1 cellular context compared by ENCODE assay signal in the genomic region with DNA sequence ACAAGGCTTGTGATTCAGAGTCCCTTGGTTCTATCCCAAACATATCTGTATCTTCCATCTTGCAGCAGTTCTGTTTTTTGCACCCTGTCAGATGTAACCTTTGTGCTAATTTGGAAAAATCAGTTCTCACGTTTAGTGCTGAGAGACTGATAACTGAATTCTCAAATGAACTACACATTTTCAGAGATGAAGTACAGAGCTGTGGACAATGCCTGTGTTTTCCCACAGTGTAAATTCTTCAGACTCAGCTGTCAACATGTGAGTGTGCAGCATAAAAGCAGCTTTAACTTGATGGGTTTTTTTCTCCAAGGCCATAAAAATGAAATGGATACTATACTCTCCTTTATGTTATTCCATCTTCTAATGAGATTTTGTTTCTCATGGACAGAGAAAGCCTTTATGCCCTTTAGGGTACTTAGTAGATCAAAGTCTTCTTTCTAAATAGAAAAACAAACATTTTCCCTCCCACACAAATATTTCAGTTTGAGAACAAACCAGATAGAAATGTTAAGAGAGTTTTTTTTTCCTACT.
TF ChIP-seq lines count a peak whose summit lies in the region.

No MANE protein-coding gene starts in this region.

TF ChIP-seq in HepG2, 621 proteins besides CTCF, POLR2A, EP300 and RAD21 (continues in another document):
- TF ChIP-seq FOXP1 (IDR thresholded peaks at IDR 0.05) (no peak), FOXP1 (CRISPR knock-in tag; IDR thresholded peaks at IDR 0.05) (peak; percentile 64; the same call in 1 of the 2 replicates), SOX5 (CRISPR knock-in tag; IDR thresholded peaks at IDR 0.05; ENCODE audit: borderline replicate concordance) (peak; percentile 78), FOXA3 (CRISPR knock-in tag; IDR thresholded peaks at IDR 0.05) (peak; percentile 68), ZEB1 (IDR thresholded peaks at IDR 0.05; ENCODE audit: insufficient replicate concordance, low read depth) (no peak), HMG20A (CRISPR knock-in tag; IDR thresholded peaks at IDR 0.05; ENCODE audit: borderline replicate concordance) (peak; percentile 58), FOXO1 (CRISPR knock-in tag; IDR thresholded peaks at IDR 0.05) (peak; percentile 58; the same call in 1 of the 2 replicates), TEAD2 (CRISPR knock-in tag; IDR thresholded peaks at IDR 0.05) (no peak), KLF13 (CRISPR knock-in tag; IDR thresholded peaks at IDR 0.05) (no peak), CREM (IDR thresholded peaks at IDR 0.05) (peak; percentile 40; the same call in 1 of the 2 replicates), CREM (CRISPR knock-in tag; IDR thresholded peaks at IDR 0.05) (no peak), ZNF773 (CRISPR knock-in tag; IDR thresholded peaks at IDR 0.05; ENCODE audit: borderline replicate concordance) (no peak), HOXD1 (CRISPR knock-in tag; IDR thresholded peaks at IDR 0.05) (no peak), MAF1 (CRISPR knock-in tag; IDR thresholded peaks at IDR 0.05; ENCODE audit: borderline replicate concordance) (no peak), RARA (CRISPR knock-in tag; IDR thresholded peaks at IDR 0.05) (peak; percentile 19; the same call in 1 of the 2 replicates), ZIK1 (CRISPR knock-in tag; IDR thresholded peaks at IDR 0.05; ENCODE audit: borderline replicate concordance, low read depth) (no peak), ZNF550 (CRISPR knock-in tag; IDR thresholded peaks at IDR 0.05; ENCODE audit: borderline replicate concordance) (no peak), TEAD3 (CRISPR knock-in tag; optimal IDR thresholded peaks at IDR 0.05; ENCODE audit: borderline replicate concordance) (peak; percentile 41), SOX6 (IDR thresholded peaks at IDR 0.05) (no peak), SOX6 (CRISPR knock-in tag; IDR thresholded peaks at IDR 0.05) (peak; percentile 77), SIX1 (CRISPR knock-in tag; IDR thresholded peaks at IDR 0.05; ENCODE audit: borderline replicate concordance) (peak; percentile 86), GFI1 (CRISPR knock-in tag; IDR thresholded peaks at IDR 0.05; ENCODE audit: borderline replicate concordance) (0 out of 2 replicates have a peak, but pooled peaks have one; percentile 40), GATAD2A (CRISPR knock-in tag; IDR thresholded peaks at IDR 0.05) (peak; percentile 75), NFIC (IDR thresholded peaks at IDR 0.05; ENCODE audit: low read length) (peak; percentile 68; the same call in 1 of the 2 replicates), ZNF607 (CRISPR knock-in tag; IDR thresholded peaks at IDR 0.05; ENCODE audit: borderline replicate concordance) (no peak), MEF2D (CRISPR knock-in tag; IDR thresholded peaks at IDR 0.05) (no peak), FOXA1 (IDR thresholded peaks at IDR 0.05) (no peak), FOXA1 (CRISPR knock-in tag; IDR thresholded peaks at IDR 0.05) (peak; percentile 66; the same call in 1 of the 2 replicates), FIP1L1 (IDR thresholded peaks at IDR 0.05; ENCODE audit: borderline replicate concordance, insufficient read depth, low read depth, low read length) (no peak)
- TF ChIP-seq, protein P1, sequence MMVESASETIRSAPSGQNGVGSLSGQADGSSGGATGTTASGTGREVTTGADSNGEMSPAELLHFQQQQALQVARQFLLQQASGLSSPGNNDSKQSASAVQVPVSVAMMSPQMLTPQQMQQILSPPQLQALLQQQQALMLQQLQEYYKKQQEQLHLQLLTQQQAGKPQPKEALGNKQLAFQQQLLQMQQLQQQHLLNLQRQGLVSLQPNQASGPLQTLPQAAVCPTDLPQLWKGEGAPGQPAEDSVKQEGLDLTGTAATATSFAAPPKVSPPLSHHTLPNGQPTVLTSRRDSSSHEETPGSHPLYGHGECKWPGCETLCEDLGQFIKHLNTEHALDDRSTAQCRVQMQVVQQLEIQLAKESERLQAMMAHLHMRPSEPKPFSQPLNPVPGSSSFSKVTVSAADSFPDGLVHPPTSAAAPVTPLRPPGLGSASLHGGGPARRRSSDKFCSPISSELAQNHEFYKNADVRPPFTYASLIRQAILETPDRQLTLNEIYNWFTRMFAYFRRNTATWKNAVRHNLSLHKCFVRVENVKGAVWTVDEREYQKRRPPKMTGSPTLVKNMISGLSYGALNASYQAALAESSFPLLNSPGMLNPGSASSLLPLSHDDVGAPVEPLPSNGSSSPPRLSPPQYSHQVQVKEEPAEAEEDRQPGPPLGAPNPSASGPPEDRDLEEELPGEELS (CRISPR knock-in tag; IDR thresholded peaks at IDR 0.05): peak; percentile 37
- TF ChIP-seq, protein P2, sequence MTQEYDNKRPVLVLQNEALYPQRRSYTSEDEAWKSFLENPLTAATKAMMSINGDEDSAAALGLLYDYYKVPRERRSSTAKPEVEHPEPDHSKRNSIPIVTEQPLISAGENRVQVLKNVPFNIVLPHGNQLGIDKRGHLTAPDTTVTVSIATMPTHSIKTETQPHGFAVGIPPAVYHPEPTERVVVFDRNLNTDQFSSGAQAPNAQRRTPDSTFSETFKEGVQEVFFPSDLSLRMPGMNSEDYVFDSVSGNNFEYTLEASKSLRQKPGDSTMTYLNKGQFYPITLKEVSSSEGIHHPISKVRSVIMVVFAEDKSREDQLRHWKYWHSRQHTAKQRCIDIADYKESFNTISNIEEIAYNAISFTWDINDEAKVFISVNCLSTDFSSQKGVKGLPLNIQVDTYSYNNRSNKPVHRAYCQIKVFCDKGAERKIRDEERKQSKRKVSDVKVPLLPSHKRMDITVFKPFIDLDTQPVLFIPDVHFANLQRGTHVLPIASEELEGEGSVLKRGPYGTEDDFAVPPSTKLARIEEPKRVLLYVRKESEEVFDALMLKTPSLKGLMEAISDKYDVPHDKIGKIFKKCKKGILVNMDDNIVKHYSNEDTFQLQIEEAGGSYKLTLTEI (CRISPR knock-in tag; conservative IDR thresholded peaks at IDR 0.05): no peak
- TF ChIP-seq, protein P3, sequence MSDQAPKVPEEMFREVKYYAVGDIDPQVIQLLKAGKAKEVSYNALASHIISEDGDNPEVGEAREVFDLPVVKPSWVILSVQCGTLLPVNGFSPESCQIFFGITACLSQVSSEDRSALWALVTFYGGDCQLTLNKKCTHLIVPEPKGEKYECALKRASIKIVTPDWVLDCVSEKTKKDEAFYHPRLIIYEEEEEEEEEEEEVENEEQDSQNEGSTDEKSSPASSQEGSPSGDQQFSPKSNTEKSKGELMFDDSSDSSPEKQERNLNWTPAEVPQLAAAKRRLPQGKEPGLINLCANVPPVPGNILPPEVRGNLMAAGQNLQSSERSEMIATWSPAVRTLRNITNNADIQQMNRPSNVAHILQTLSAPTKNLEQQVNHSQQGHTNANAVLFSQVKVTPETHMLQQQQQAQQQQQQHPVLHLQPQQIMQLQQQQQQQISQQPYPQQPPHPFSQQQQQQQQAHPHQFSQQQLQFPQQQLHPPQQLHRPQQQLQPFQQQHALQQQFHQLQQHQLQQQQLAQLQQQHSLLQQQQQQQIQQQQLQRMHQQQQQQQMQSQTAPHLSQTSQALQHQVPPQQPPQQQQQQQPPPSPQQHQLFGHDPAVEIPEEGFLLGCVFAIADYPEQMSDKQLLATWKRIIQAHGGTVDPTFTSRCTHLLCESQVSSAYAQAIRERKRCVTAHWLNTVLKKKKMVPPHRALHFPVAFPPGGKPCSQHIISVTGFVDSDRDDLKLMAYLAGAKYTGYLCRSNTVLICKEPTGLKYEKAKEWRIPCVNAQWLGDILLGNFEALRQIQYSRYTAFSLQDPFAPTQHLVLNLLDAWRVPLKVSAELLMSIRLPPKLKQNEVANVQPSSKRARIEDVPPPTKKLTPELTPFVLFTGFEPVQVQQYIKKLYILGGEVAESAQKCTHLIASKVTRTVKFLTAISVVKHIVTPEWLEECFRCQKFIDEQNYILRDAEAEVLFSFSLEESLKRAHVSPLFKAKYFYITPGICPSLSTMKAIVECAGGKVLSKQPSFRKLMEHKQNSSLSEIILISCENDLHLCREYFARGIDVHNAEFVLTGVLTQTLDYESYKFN (CRISPR knock-in tag; conservative IDR thresholded peaks at IDR 0.05): peak; percentile 63
- TF ChIP-seq, protein P4, sequence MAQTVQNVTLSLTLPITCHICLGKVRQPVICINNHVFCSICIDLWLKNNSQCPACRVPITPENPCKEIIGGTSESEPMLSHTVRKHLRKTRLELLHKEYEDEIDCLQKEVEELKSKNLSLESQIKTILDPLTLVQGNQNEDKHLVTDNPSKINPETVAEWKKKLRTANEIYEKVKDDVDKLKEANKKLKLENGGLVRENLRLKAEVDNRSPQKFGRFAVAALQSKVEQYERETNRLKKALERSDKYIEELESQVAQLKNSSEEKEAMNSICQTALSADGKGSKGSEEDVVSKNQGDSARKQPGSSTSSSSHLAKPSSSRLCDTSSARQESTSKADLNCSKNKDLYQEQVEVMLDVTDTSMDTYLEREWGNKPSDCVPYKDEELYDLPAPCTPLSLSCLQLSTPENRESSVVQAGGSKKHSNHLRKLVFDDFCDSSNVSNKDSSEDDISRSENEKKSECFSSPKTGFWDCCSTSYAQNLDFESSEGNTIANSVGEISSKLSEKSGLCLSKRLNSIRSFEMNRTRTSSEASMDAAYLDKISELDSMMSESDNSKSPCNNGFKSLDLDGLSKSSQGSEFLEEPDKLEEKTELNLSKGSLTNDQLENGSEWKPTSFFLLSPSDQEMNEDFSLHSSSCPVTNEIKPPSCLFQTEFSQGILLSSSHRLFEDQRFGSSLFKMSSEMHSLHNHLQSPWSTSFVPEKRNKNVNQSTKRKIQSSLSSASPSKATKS (CRISPR knock-in tag; IDR thresholded peaks at IDR 0.05): no peak
- TF ChIP-seq, protein P5, sequence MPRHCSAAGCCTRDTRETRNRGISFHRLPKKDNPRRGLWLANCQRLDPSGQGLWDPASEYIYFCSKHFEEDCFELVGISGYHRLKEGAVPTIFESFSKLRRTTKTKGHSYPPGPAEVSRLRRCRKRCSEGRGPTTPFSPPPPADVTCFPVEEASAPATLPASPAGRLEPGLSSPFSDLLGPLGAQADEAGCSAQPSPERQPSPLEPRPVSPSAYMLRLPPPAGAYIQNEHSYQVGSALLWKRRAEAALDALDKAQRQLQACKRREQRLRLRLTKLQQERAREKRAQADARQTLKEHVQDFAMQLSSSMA (CRISPR knock-in tag; IDR thresholded peaks at IDR 0.05): no peak
- TF ChIP-seq, protein P6, sequence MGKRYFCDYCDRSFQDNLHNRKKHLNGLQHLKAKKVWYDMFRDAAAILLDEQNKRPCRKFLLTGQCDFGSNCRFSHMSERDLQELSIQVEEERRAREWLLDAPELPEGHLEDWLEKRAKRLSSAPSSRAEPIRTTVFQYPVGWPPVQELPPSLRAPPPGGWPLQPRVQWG (CRISPR knock-in tag; IDR thresholded peaks at IDR 0.05; ENCODE audit: borderline replicate concordance, low read depth): no peak
- TF ChIP-seq, protein P7, sequence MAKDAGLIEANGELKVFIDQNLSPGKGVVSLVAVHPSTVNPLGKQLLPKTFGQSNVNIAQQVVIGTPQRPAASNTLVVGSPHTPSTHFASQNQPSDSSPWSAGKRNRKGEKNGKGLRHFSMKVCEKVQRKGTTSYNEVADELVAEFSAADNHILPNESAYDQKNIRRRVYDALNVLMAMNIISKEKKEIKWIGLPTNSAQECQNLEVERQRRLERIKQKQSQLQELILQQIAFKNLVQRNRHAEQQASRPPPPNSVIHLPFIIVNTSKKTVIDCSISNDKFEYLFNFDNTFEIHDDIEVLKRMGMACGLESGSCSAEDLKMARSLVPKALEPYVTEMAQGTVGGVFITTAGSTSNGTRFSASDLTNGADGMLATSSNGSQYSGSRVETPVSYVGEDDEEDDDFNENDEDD (CRISPR knock-in tag; IDR thresholded peaks at IDR 0.05; ENCODE audit: borderline replicate concordance): no peak
- TF ChIP-seq, protein P8, sequence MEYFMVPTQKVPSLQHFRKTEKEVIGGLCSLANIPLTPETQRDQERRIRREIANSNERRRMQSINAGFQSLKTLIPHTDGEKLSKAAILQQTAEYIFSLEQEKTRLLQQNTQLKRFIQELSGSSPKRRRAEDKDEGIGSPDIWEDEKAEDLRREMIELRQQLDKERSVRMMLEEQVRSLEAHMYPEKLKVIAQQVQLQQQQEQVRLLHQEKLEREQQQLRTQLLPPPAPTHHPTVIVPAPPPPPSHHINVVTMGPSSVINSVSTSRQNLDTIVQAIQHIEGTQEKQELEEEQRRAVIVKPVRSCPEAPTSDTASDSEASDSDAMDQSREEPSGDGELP (IDR thresholded peaks at IDR 0.05; ENCODE audit: borderline replicate concordance, low read depth): peak; percentile 39; the same call in 1 of the 2 replicates
- TF ChIP-seq, protein P9, sequence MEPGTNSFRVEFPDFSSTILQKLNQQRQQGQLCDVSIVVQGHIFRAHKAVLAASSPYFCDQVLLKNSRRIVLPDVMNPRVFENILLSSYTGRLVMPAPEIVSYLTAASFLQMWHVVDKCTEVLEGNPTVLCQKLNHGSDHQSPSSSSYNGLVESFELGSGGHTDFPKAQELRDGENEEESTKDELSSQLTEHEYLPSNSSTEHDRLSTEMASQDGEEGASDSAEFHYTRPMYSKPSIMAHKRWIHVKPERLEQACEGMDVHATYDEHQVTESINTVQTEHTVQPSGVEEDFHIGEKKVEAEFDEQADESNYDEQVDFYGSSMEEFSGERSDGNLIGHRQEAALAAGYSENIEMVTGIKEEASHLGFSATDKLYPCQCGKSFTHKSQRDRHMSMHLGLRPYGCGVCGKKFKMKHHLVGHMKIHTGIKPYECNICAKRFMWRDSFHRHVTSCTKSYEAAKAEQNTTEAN (CRISPR knock-in tag; conservative IDR thresholded peaks at IDR 0.05): peak; percentile 86; the same call in 1 of the 2 replicates
- TF ChIP-seq, protein P10, sequence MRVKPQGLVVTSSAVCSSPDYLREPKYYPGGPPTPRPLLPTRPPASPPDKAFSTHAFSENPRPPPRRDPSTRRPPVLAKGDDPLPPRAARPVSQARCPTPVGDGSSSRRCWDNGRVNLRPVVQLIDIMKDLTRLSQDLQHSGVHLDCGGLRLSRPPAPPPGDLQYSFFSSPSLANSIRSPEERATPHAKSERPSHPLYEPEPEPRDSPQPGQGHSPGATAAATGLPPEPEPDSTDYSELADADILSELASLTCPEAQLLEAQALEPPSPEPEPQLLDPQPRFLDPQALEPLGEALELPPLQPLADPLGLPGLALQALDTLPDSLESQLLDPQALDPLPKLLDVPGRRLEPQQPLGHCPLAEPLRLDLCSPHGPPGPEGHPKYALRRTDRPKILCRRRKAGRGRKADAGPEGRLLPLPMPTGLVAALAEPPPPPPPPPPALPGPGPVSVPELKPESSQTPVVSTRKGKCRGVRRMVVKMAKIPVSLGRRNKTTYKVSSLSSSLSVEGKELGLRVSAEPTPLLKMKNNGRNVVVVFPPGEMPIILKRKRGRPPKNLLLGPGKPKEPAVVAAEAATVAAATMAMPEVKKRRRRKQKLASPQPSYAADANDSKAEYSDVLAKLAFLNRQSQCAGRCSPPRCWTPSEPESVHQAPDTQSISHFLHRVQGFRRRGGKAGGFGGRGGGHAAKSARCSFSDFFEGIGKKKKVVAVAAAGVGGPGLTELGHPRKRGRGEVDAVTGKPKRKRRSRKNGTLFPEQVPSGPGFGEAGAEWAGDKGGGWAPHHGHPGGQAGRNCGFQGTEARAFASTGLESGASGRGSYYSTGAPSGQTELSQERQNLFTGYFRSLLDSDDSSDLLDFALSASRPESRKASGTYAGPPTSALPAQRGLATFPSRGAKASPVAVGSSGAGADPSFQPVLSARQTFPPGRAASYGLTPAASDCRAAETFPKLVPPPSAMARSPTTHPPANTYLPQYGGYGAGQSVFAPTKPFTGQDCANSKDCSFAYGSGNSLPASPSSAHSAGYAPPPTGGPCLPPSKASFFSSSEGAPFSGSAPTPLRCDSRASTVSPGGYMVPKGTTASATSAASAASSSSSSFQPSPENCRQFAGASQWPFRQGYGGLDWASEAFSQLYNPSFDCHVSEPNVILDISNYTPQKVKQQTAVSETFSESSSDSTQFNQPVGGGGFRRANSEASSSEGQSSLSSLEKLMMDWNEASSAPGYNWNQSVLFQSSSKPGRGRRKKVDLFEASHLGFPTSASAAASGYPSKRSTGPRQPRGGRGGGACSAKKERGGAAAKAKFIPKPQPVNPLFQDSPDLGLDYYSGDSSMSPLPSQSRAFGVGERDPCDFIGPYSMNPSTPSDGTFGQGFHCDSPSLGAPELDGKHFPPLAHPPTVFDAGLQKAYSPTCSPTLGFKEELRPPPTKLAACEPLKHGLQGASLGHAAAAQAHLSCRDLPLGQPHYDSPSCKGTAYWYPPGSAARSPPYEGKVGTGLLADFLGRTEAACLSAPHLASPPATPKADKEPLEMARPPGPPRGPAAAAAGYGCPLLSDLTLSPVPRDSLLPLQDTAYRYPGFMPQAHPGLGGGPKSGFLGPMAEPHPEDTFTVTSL (CRISPR knock-in tag; IDR thresholded peaks at IDR 0.05; ENCODE audit: borderline replicate concordance): peak; percentile 46; the same call in 1 of the 2 replicates
